1 cellular context compared by ENCODE assay signal in the genomic region with DNA sequence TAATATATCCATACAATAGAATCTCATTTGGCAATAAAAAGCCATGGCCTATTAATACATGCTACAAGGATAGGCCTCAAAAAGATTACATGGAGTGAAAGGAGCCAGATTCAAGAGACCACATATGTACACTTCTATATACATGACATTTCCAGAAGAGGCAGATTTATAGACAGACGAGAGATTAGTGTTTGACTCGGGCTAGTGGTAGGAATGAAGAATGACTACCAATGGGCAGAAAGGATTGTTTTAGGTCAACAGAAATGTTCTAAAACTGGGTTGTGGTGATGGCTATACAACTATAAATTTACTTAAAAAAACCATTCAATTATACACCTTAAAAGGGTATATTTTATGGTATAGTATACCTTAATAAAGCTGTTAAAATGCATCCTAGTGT.
TF ChIP-seq lines count a peak whose summit lies in the region.

No MANE protein-coding gene starts in this region.

TF ChIP-seq in HepG2, 621 proteins besides CTCF, POLR2A, EP300 and RAD21:
- TF ChIP-seq TEAD3 (CRISPR knock-in tag; optimal IDR thresholded peaks at IDR 0.05; ENCODE audit: borderline replicate concordance) (peak; percentile 78), ZNF160 (CRISPR knock-in tag; IDR thresholded peaks at IDR 0.05) (no peak)
